In genomic region chr7:26178272-26178960, GRCh38 we compare ENCODE assay signal across 23 cellular contexts. TPM values are rescaled to one million over a fixed set of nuclear protein-coding genes. Genes with fewer than 3 reads are reported as not detected.
A peak's percentile ranks its signal among the peaks of the same experiment; 100 is the strongest.
DNase-seq lines count a peak whose midpoint lies in the region; ATAC-seq and TF ChIP-seq lines count a peak whose summit lies in the region.
"Had no signal": no experiment of that assay in that cellular context is flagged by ENCODE, and none has a peak within 500 bp of the region (broad histone marks: within the 10 kb centered on the region; RNA-seq: fewer than 3 reads in every experiment).

No MANE protein-coding gene starts in this region.

- DNase-seq in activated CD8-positive, alpha-beta memory T cell treated with anti-CD3 and anti-CD28 coated beads, Interleukin-2, amount 10 ng/mL, durations not matched to agents 7 days and 5 days: no peak
- DNase-seq in activated CD8-positive, alpha-beta memory T cell treated with anti-CD3 and anti-CD28 coated beads, Interleukin-2, amount 50 U/mL, for 4 hours: no peak
- DNase-seq in Panc1 (ENCODE audit: low read depth, low spot score) (no peak), left lung (no peak), endodermal cell (no peak)
- no peak for DNase-seq in stimulated activated naive CD8-positive, alpha-beta T cell treated with anti-CD3 and anti-CD28 coated beads, Interleukin-15, amount 100 ng/mL, for 72 hours
- DNase-seq in stimulated activated CD4-positive, alpha-beta T cell treated with anti-CD3 and anti-CD28 coated beads, Interleukin-2, amount 100 ng/mL, for 48 hours: no peak
- no peak for DNase-seq in CD4-positive, alpha-beta T cell
- DNase-seq: activated CD4-positive, alpha-beta T cell treated with anti-CD3 and anti-CD28 coated beads, Interleukin-2, amount 50 U/mL, for 48 hours; activated effector memory CD4-positive, alpha-beta T cell treated with Interleukin-2 at 50 U/mL for 16 hours; amygdala; CD8-positive, alpha-beta memory T cell; cerebellar nuclear complex; DND-41; effector CD4-positive, alpha-beta T cell; head of caudate nucleus; NCI-H187; NCI-H345; posterior cingulate gyrus; stimulated activated CD8-positive, alpha-beta memory T cell treated with anti-CD3 and anti-CD28 coated beads, Interleukin-4, amount 100 ng/mL, for 48 hours; SW 1271 had no signal

- no peak overlapping the region for H3K4me3 Mint-ChIP-seq in activated CD8-positive, alpha-beta memory T cell treated with anti-CD3 and anti-CD28 coated beads, Interleukin-2, amount 10 ng/mL, durations not matched to agents 7 days and 5 days
- H3K4me3 Mint-ChIP-seq in stimulated activated naive CD8-positive, alpha-beta T cell treated with anti-CD3 and anti-CD28 coated beads, Interleukin-15, amount 100 ng/mL, for 72 hours: no peak overlapping the region
- no peak overlapping the region for H3K4me3 Mint-ChIP-seq in endodermal cell
- H3K4me3 Mint-ChIP-seq in CD4-positive, alpha-beta T cell: no peak overlapping the region
- H3K4me3 Mint-ChIP-seq: CD8-positive, alpha-beta memory T cell had no signal

- peak; percentile 9 for ATAC-seq in activated CD8-positive, alpha-beta memory T cell treated with anti-CD3 and anti-CD28 coated beads, Interleukin-2, amount 10 ng/mL, durations not matched to agents 7 days and 5 days
- 0 out of 2 replicates have a peak, but pooled peaks have one; percentile 6 for ATAC-seq in Panc1
- ATAC-seq in left lung: peak; percentile 5
- ATAC-seq in stimulated activated naive CD8-positive, alpha-beta T cell treated with anti-CD3 and anti-CD28 coated beads, Interleukin-15, amount 100 ng/mL, for 72 hours: peak; percentile 27
- ATAC-seq in CD4-positive, alpha-beta T cell (ENCODE audit: poor library complexity): no peak

- BruUV-seq in Panc1 (replicated peaks; lab: Mats Ljungman, UMichigan): no TSS peak

- H3K4me3 ChIP-seq in Panc1 (ENCODE audit: low read depth in 2 of 2, low read length in 2 of 2): no peak overlapping the region
- H3K4me3 ChIP-seq in left lung: no peak overlapping the region
- no peak overlapping the region for H3K4me3 ChIP-seq in endodermal cell (ENCODE audit: low read length)
- H3K4me3 ChIP-seq: smooth muscle cell, thoracic aorta had no signal

- POLR2A ChIA-PET in Panc1 (lab: Charles Lee): no interaction called here
- POLR2A ChIA-PET in CD4-positive, alpha-beta T cell (lab: Charles Lee): interaction anchor here (4.2 to 9.6 kb wide), 2 partner anchors 10 to 19 kb away, joined by 25 to 183 read pairs; partner anchors contain the start of genes CBX3 and HNRNPA2B1

- H3K4me1 Mint-ChIP-seq in activated CD8-positive, alpha-beta memory T cell treated with anti-CD3 and anti-CD28 coated beads, Interleukin-2, amount 10 ng/mL, durations not matched to agents 7 days and 5 days: peaks cover 38% of the 10 kb centered on the region
- peaks cover 57% of the 10 kb centered on the region for H3K4me1 Mint-ChIP-seq in stimulated activated naive CD8-positive, alpha-beta T cell treated with anti-CD3 and anti-CD28 coated beads, Interleukin-15, amount 100 ng/mL, for 72 hours
- H3K4me1 Mint-ChIP-seq in endodermal cell: peaks cover 21% of the 10 kb centered on the region
- peaks cover 36% of the 10 kb centered on the region for H3K4me1 Mint-ChIP-seq in CD4-positive, alpha-beta T cell (ENCODE audit: low read depth)

- H3K9me3 Mint-ChIP-seq in activated CD8-positive, alpha-beta memory T cell treated with anti-CD3 and anti-CD28 coated beads, Interleukin-2, amount 10 ng/mL, durations not matched to agents 7 days and 5 days (ENCODE audit: low read depth): no peaks in the 10 kb centered on the region
- no peaks in the 10 kb centered on the region for H3K9me3 Mint-ChIP-seq in stimulated activated naive CD8-positive, alpha-beta T cell treated with anti-CD3 and anti-CD28 coated beads, Interleukin-15, amount 100 ng/mL, for 72 hours
- H3K9me3 Mint-ChIP-seq in endodermal cell: peaks cover 35% of the 10 kb centered on the region
- no peaks in the 10 kb centered on the region for H3K9me3 Mint-ChIP-seq in CD4-positive, alpha-beta T cell
- H3K9me3 Mint-ChIP-seq: CD8-positive, alpha-beta memory T cell had no signal

- 0 out of 2 replicates have a peak overlapping the region, but pooled peaks have one; percentile 0 for H3K27ac ChIP-seq in Panc1 (ENCODE audit: low read length)
- no peak overlapping the region for H3K27ac ChIP-seq in left lung
- H3K27ac ChIP-seq in endodermal cell (ENCODE audit: low read depth, low read length): no peak overlapping the region
- no peak overlapping the region for H3K27ac ChIP-seq in CD4-positive, alpha-beta T cell (ENCODE audit: low read depth, low read length)
- H3K27ac ChIP-seq: thoracic aorta had no signal

- TF ChIP-seq CTCF in Panc1 (IDR thresholded peaks at IDR 0.05) (no peak), left lung (IDR thresholded peaks at IDR 0.05) (no peak), endodermal cell (conservative IDR thresholded peaks at IDR 0.05) (no peak)
- TF ChIP-seq CTCF in CD4-positive, alpha-beta T cell (IDR thresholded peaks at IDR 0.05): no peak

- peaks cover 14% of the 10 kb centered on the region for H3K36me3 Mint-ChIP-seq in activated CD8-positive, alpha-beta memory T cell treated with anti-CD3 and anti-CD28 coated beads, Interleukin-2, amount 10 ng/mL, durations not matched to agents 7 days and 5 days
- H3K36me3 Mint-ChIP-seq in endodermal cell (ENCODE audit: low read depth): peaks cover 47% of the 10 kb centered on the region
- no peaks in the 10 kb centered on the region for H3K36me3 Mint-ChIP-seq in CD4-positive, alpha-beta T cell (ENCODE audit: low read depth)

- H3K9ac ChIP-seq in endodermal cell (ENCODE audit: extremely low read depth, low read length, poor library complexity, severe bottlenecking): no peak overlapping the region

- H3K27ac Mint-ChIP-seq in activated CD8-positive, alpha-beta memory T cell treated with anti-CD3 and anti-CD28 coated beads, Interleukin-2, amount 10 ng/mL, durations not matched to agents 7 days and 5 days: peak overlapping the region; percentile 72
- peak overlapping the region in 1 of 2 donors; percentile 80 for H3K27ac Mint-ChIP-seq in stimulated activated naive CD8-positive, alpha-beta T cell treated with anti-CD3 and anti-CD28 coated beads, Interleukin-15, amount 100 ng/mL, for 72 hours
- H3K27ac Mint-ChIP-seq in endodermal cell: no peak overlapping the region
- H3K27ac Mint-ChIP-seq in CD4-positive, alpha-beta T cell: no peak overlapping the region

- no peaks in the 10 kb centered on the region for H3K36me3 ChIP-seq in Panc1 (ENCODE audit: control insufficient read depth, insufficient read depth, low read length)
- no peaks in the 10 kb centered on the region for H3K36me3 ChIP-seq in left lung
- H3K36me3 ChIP-seq in endodermal cell (ENCODE audit: control insufficient read depth, insufficient read depth, low read length): no peaks in the 10 kb centered on the region
- H3K36me3 ChIP-seq: thoracic aorta had no signal

- H3K27me3 Mint-ChIP-seq in activated CD8-positive, alpha-beta memory T cell treated with anti-CD3 and anti-CD28 coated beads, Interleukin-2, amount 10 ng/mL, durations not matched to agents 7 days and 5 days: no peaks in the 10 kb centered on the region
- H3K27me3 Mint-ChIP-seq in stimulated activated naive CD8-positive, alpha-beta T cell treated with anti-CD3 and anti-CD28 coated beads, Interleukin-15, amount 100 ng/mL, for 72 hours: no peaks in the 10 kb centered on the region
- no peaks in the 10 kb centered on the region for H3K27me3 Mint-ChIP-seq in endodermal cell (ENCODE audit: insufficient read depth)
- H3K27me3 Mint-ChIP-seq in CD4-positive, alpha-beta T cell: no peaks in the 10 kb centered on the region
- H3K27me3 Mint-ChIP-seq: CD8-positive, alpha-beta memory T cell had no signal

- 84 to 90% methylated on average over 4 to 7 of the region's 7 CpGs for WGBS in endodermal cell (ENCODE audit: insufficient coverage in 1 of 2, insufficient read length in 1 of 2), 2 experiments

- H3K27me3 ChIP-seq in Panc1 (ENCODE audit: control insufficient read depth, insufficient read depth, low read length) (no peaks in the 10 kb centered on the region), left lung (no peaks in the 10 kb centered on the region), endodermal cell (ENCODE audit: control insufficient read depth, insufficient read depth, low read length, poor library complexity, severe bottlenecking) (no peaks in the 10 kb centered on the region)
- no peaks in the 10 kb centered on the region for H3K27me3 ChIP-seq in CD4-positive, alpha-beta T cell (ENCODE audit: control insufficient read depth, insufficient read depth, low read length)

- H3K4me1 ChIP-seq in Panc1 (ENCODE audit: control insufficient read depth, insufficient read depth, low read length) (peaks cover 20% of the 10 kb centered on the region), left lung (peaks cover 0 to 6% of the 10 kb centered on the region in 2 donors), endodermal cell (ENCODE audit: control insufficient read depth, insufficient read depth, low read length) (no peaks in the 10 kb centered on the region)

- in situ Hi-C loops in Panc1 (cut with HindIII; ENCODE audit: low pct_unique_long_range_greater_than_20kb, low sequenced_read_pairs): no loop called here

- H3K9me3 ChIP-seq in Panc1 (ENCODE audit: control insufficient read depth, insufficient read depth, low read depth, low read length) (no peaks in the 10 kb centered on the region), left lung (no peaks in the 10 kb centered on the region), endodermal cell (ENCODE audit: control insufficient read depth, low read length) (peaks cover 11% of the 10 kb centered on the region)
- H3K9me3 ChIP-seq in CD4-positive, alpha-beta T cell (ENCODE audit: control insufficient read depth, low read length): no peaks in the 10 kb centered on the region
- H3K9me3 ChIP-seq: thoracic aorta had no signal

- CTCF ChIA-PET in activated CD8-positive, alpha-beta memory T cell treated with anti-CD3 and anti-CD28 coated beads, Interleukin-2, amount 10 ng/mL, durations not matched to agents 7 days and 5 days (lab: Charles Lee): interaction anchor here (1.3 to 4.1 kb wide), 3 partner anchors 26 to 100 kb away, joined by 3 to 17 read pairs (median 5); partner anchors contain the start of gene NFE2L3
- CTCF ChIA-PET in Panc1 (lab: Charles Lee): no interaction called here
- CTCF ChIA-PET in CD4-positive, alpha-beta T cell (lab: Charles Lee): no interaction called here

- intact Hi-C loops in Panc1 (cut with micrococcal nuclease; ENCODE audit: unreplicated experiment) (no loop called here), left lung (cut with DNase I) (no loop called here)
- intact Hi-C loops in CD4-positive, alpha-beta T cell (cut with DNase I, micrococcal nuclease): no loop called here

RNA-seq across cellular contexts. Expression of gene HNRNPA2B1, which starts 22.1 kb away (rescaled TPM):
- 100 to 1,000 TPM; 768 to 857 TPM for total RNA-seq in activated CD8-positive, alpha-beta memory T cell treated with anti-CD3 and anti-CD28 coated beads, Interleukin-2, amount 10 ng/mL, durations not matched to agents 7 days and 5 days
- 819 TPM for total RNA-seq in Panc1 (2021; ENCODE audit: unreplicated experiment)
- polyA plus RNA-seq in Panc1 (2012; ENCODE audit: insufficient read length): 815 TPM
- 100 to 1,000 TPM; 338 to 456 TPM for total RNA-seq in left lung
- total RNA-seq in endodermal cell: 1,000 to 10,000 TPM in 1 of 2 donors, 100 to 1,000 TPM in 1; 913 to 1,007 TPM
- 1,106 TPM for polyA plus RNA-seq in endodermal cell (2013, experiment 1 of 2)
- polyA plus RNA-seq in endodermal cell (2013, experiment 2 of 2): 1,007 TPM
- total RNA-seq in CD4-positive, alpha-beta T cell: 100 to 1,000 TPM; 282 to 299 TPM

RNA-seq across cellular contexts. Expression of gene CBX3, which starts 23.1 kb away (rescaled TPM):
- total RNA-seq in activated CD8-positive, alpha-beta memory T cell treated with anti-CD3 and anti-CD28 coated beads, Interleukin-2, amount 10 ng/mL, durations not matched to agents 7 days and 5 days: 100 to 1,000 TPM; 235 to 279 TPM
- total RNA-seq in Panc1 (2021; ENCODE audit: unreplicated experiment): 308 TPM
- polyA plus RNA-seq in Panc1 (2012; ENCODE audit: insufficient read length): 136 TPM
- 100 to 1,000 TPM in 1 of 2 donors, 10 to 100 TPM in 1; 92.2 to 107 TPM for total RNA-seq in left lung
- 100 to 1,000 TPM; 213 to 219 TPM for total RNA-seq in endodermal cell
- polyA plus RNA-seq in endodermal cell (2013, experiment 1 of 2): 277 TPM
- polyA plus RNA-seq in endodermal cell (2013, experiment 2 of 2): 276 TPM
- 100 to 1,000 TPM; 124 to 132 TPM for total RNA-seq in CD4-positive, alpha-beta T cell

RNA-seq across cellular contexts. Expression of gene NFE2L3, which starts 26.4 kb away (rescaled TPM):
- total RNA-seq in activated CD8-positive, alpha-beta memory T cell treated with anti-CD3 and anti-CD28 coated beads, Interleukin-2, amount 10 ng/mL, durations not matched to agents 7 days and 5 days: 10 to 100 TPM; 20.1 to 44.4 TPM
- total RNA-seq in Panc1 (2021; ENCODE audit: unreplicated experiment) (78.5 TPM), left lung (1 to 10 TPM; 4.9 to 5.9 TPM), endodermal cell (10 to 100 TPM; 20.2 to 48.4 TPM)
- polyA plus RNA-seq in Panc1 (2012; ENCODE audit: insufficient read length): 47.6 TPM
- 14.4 TPM for polyA plus RNA-seq in endodermal cell (2013, experiment 1 of 2)
- polyA plus RNA-seq in endodermal cell (2013, experiment 2 of 2): 11.3 TPM
- total RNA-seq in CD4-positive, alpha-beta T cell: under 1 TPM; 0.45 to 0.93 TPM
